In genomic region chr22:42584364-42584940, GRCh38 we compare ENCODE assay signal across 23 cellular contexts. TPM values are rescaled to one million over a fixed set of nuclear protein-coding genes. Genes with fewer than 3 reads are reported as not detected.
A peak's percentile ranks its signal among the peaks of the same experiment; 100 is the strongest.
DNase-seq lines count a peak whose midpoint lies in the region; ATAC-seq, FAIRE-seq and TF ChIP-seq lines count a peak whose summit lies in the region.
"Had no signal": no experiment of that assay in that cellular context is flagged by ENCODE, and none has a peak within 500 bp of the region (broad histone marks: within the 10 kb centered on the region; RNA-seq: fewer than 3 reads in every experiment).

No MANE protein-coding gene starts in this region.

- H3K4me1 Mint-ChIP-seq in stimulated activated naive CD8-positive, alpha-beta T cell treated with anti-CD3 and anti-CD28 coated beads, Interleukin-15, Interleukin-2, amounts not matched to agents 100 ng/mL and 50 ng/mL, for 24 hours (ENCODE audit: low read depth): peaks cover 20% of the 10 kb centered on the region
- peaks cover 12% of the 10 kb centered on the region for H3K4me1 Mint-ChIP-seq in nephron

- H3K36me3 Mint-ChIP-seq in stimulated activated naive CD8-positive, alpha-beta T cell treated with anti-CD3 and anti-CD28 coated beads, Interleukin-15, Interleukin-2, amounts not matched to agents 100 ng/mL and 50 ng/mL, for 24 hours (ENCODE audit: low read depth): peaks cover 64% of the 10 kb centered on the region
- H3K36me3 Mint-ChIP-seq in nephron (ENCODE audit: low read depth): peaks cover 53% of the 10 kb centered on the region

- no peaks in the 10 kb centered on the region for H3K9me3 Mint-ChIP-seq in stimulated activated naive CD8-positive, alpha-beta T cell treated with anti-CD3 and anti-CD28 coated beads, Interleukin-15, Interleukin-2, amounts not matched to agents 100 ng/mL and 50 ng/mL, for 24 hours
- H3K9me3 Mint-ChIP-seq in nephron: no peaks in the 10 kb centered on the region
- H3K9me3 Mint-ChIP-seq: CD4-positive, CD25-positive, alpha-beta regulatory T cell had no signal

- no peak overlapping the region for H3K27ac ChIP-seq in pancreas
- H3K27ac ChIP-seq: PC-9 had no signal

- H3K9me3 ChIP-seq in pancreas: no peaks in the 10 kb centered on the region

- TF ChIP-seq CTCF in bronchial epithelial cell (IDR thresholded peaks at IDR 0.05; ENCODE audit: insufficient read depth, low read length, severe bottlenecking): no peak
- TF ChIP-seq CTCF in nephron (IDR thresholded peaks at IDR 0.05; ENCODE audit: unreplicated experiment in 3 of 3): no peak
- TF ChIP-seq CTCF in pancreas (IDR thresholded peaks at IDR 0.05): no peak

- FAIRE-seq in bronchial epithelial cell (lab: Jason Lieb, UNC) (peak; percentile 66), pancreas (lab: Jason Lieb, UNC) (no peak)

- no peak overlapping the region for H3K4me3 Mint-ChIP-seq in stimulated activated naive CD8-positive, alpha-beta T cell treated with anti-CD3 and anti-CD28 coated beads, Interleukin-15, Interleukin-2, amounts not matched to agents 100 ng/mL and 50 ng/mL, for 24 hours
- H3K4me3 Mint-ChIP-seq in nephron: peak overlapping the region; percentile 54 to 66 (median 64)

- DNase-seq in stimulated activated naive CD8-positive, alpha-beta T cell treated with anti-CD3 and anti-CD28 coated beads, Interleukin-15, Interleukin-2, amounts not matched to agents 100 U/mL and 50 U/mL, for 24 hours: no peak
- no peak for DNase-seq in bronchial epithelial cell (ENCODE audit: low read depth)
- no peak for DNase-seq in pancreas
- DNase-seq in SKM-1 (lab: John Stamatoyannopoulos, UW; ENCODE audit: unreplicated experiment): no peak
- no peak for DNase-seq in activated CD8-positive, alpha-beta memory T cell treated with anti-CD3 and anti-CD28 coated beads, Interleukin-2, amount 50 U/mL, for 48 hours
- DNase-seq: CD4-positive, CD25-positive, alpha-beta regulatory T cell; COR-L47; DMS 273 treated with DMSO at 0.1 percent for 48 hours; DMS79 treated with DMSO at 0.1 percent for 48 hours; H7; KBM-7; NCI-H1092; NCI-H1436 treated with DMSO at 0.1 percent for 48 hours; NCI-H2029; NCI-H2227 treated with DMSO at 0.1 percent for 48 hours; NCI-H510A; NCI-H748 treated with DMSO at 0.1 percent for 48 hours; PC-9; RPMI8226; SHP77 treated with DMSO at 0.1 percent for 48 hours had no signal

- H3K27ac Mint-ChIP-seq in stimulated activated naive CD8-positive, alpha-beta T cell treated with anti-CD3 and anti-CD28 coated beads, Interleukin-15, Interleukin-2, amounts not matched to agents 100 ng/mL and 50 ng/mL, for 24 hours: peak overlapping the region; percentile 63
- no peak overlapping the region for H3K27ac Mint-ChIP-seq in nephron
- H3K27ac Mint-ChIP-seq: CD4-positive, CD25-positive, alpha-beta regulatory T cell had no signal

- H3K36me3 ChIP-seq in bronchial epithelial cell (ENCODE audit: control insufficient read depth, insufficient read depth, low read length) (peaks cover 26% of the 10 kb centered on the region), pancreas (peaks cover 0 to 45% (median 19%) of the 10 kb centered on the region in 3 donors)

- intact Hi-C loops in pancreas (cut with DNase I): no loop called here

- WGBS in pancreas, 2 donors: 93 to 96% methylated on average over 4 of the region's 4 CpGs

- H3K4me3 ChIP-seq in bronchial epithelial cell (ENCODE audit: low read depth, low read length) (no peak overlapping the region), pancreas (no peak overlapping the region)
- H3K4me3 ChIP-seq: PC-9 had no signal

- H3K27me3 ChIP-seq in bronchial epithelial cell (ENCODE audit: control insufficient read depth, insufficient read depth, low read length): no peaks in the 10 kb centered on the region
- no peaks in the 10 kb centered on the region for H3K27me3 ChIP-seq in pancreas

- H3K27me3 Mint-ChIP-seq in stimulated activated naive CD8-positive, alpha-beta T cell treated with anti-CD3 and anti-CD28 coated beads, Interleukin-15, Interleukin-2, amounts not matched to agents 100 ng/mL and 50 ng/mL, for 24 hours: no peaks in the 10 kb centered on the region
- H3K27me3 Mint-ChIP-seq in nephron (ENCODE audit: low read depth): no peaks in the 10 kb centered on the region
- H3K27me3 Mint-ChIP-seq: CD4-positive, CD25-positive, alpha-beta regulatory T cell had no signal

- ATAC-seq in stimulated activated naive CD8-positive, alpha-beta T cell treated with anti-CD3 and anti-CD28 coated beads, Interleukin-15, Interleukin-2, amounts not matched to agents 100 U/mL and 50 U/mL, for 24 hours: no peak
- ATAC-seq in pancreas: no peak

- H3K4me1 ChIP-seq in pancreas: peaks cover 0 to 3% (median 0%) of the 10 kb centered on the region in 3 donors

RNA-seq across cellular contexts. Expression of gene POLDIP3, which starts 30.2 kb away (rescaled TPM):
- total RNA-seq in bronchial epithelial cell (16.8 and 25.1 TPM in 2 replicates), pancreas (10 to 100 TPM; 23.3 to 35.2 (median 28.7) TPM)
- polyA plus RNA-seq in pancreas: 10 to 100 TPM; 14.6 to 28.6 TPM

RNA-seq across cellular contexts. Expression of gene SERHL2, which starts 30.7 kb away (rescaled TPM):
- total RNA-seq in bronchial epithelial cell (0.79 and 1.4 TPM in 2 replicates), pancreas (1 to 10 TPM in 1 of 6 donors, under 1 TPM in 5; 0.23 to 2.0 (median 0.69) TPM)
- 1 to 10 TPM in 1 of 2 donors, under 1 TPM in 1; 0.76 to 3.6 TPM for polyA plus RNA-seq in pancreas
- total RNA-seq: CD4-positive, CD25-positive, alpha-beta regulatory T cell had no signal

RNA-seq across cellular contexts. Expression of gene ATP5MGL, which starts 55.9 kb away (rescaled TPM):
- 0.26 and 1.1 TPM in 2 replicates for total RNA-seq in bronchial epithelial cell
- total RNA-seq in pancreas: under 1 TPM in 5 of 6 donors, not detected in 1; 0.24 to 0.60 (median 0.34) TPM
- under 1 TPM in 1 of 2 donors, not detected in 1; 0.34 TPM for polyA plus RNA-seq in pancreas
- polyA plus RNA-seq: BJ had no signal
